ENCODE assay signal across 13 cellular contexts in the genomic region with DNA sequence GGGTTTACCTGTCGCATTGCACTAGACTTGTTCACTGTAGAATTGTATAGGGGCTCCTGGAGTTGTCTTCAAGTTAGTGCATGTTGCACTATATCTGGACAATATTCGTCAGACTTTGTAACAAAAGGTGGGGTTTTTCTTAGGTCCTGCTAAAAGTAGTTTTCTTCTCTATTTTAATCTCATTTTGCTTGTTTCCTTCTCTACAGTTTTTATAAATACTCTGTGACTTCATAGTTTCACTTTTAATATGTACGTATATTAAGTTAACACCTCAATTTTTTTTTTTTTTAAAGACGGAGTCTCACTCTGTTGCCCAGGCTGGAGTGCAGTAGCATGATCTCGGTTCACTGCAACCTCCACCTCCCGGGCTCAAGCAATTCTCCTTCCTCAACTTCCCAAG. TPM values are rescaled to one million over a fixed set of nuclear protein-coding genes. Genes with fewer than 3 reads are reported as not detected.
A peak's percentile ranks its signal among the peaks of the same experiment; 100 is the strongest.
DNase-seq lines count a peak whose midpoint lies in the region; ATAC-seq and TF ChIP-seq lines count a peak whose summit lies in the region.
"Had no signal": no experiment of that assay in that cellular context is flagged by ENCODE, and none has a peak within 500 bp of the region (broad histone marks: within the 10 kb centered on the region; RNA-seq: fewer than 3 reads in every experiment).

No MANE protein-coding gene starts in this region.

- peak in 1 of 5 donors; percentile 6 for DNase-seq in CD4-positive, alpha-beta memory T cell
- DNase-seq in T-helper 17 cell (no peak), Kasumi-1 (lab: John Stamatoyannopoulos, UW) (no peak), AG08396 (ENCODE audit: low spot score) (no peak), NCI-H226 (no peak), BE2C (no peak)
- DNase-seq: esophagus squamous epithelium, NCI-H82 had no signal

- H3K4me3 Mint-ChIP-seq in CD4-positive, alpha-beta memory T cell, result peak overlapping the region; percentile 32 to 82 (median 63)
- H3K4me3 Mint-ChIP-seq in T-helper 17 cell, result peak overlapping the region; percentile 39
- H3K4me3 Mint-ChIP-seq: activated naive CD8-positive, alpha-beta T cell; neural crest cell; WTC11 had no signal

- H3K4me1 Mint-ChIP-seq in CD4-positive, alpha-beta memory T cell, result peaks cover 2 to 10% (median 4%) of the 10 kb centered on the region in 4 donors
- peaks cover 4% of the 10 kb centered on the region for H3K4me1 Mint-ChIP-seq in T-helper 17 cell
- H3K4me1 Mint-ChIP-seq: neural crest cell, WTC11 had no signal

- no peak overlapping the region for H3K4me3 ChIP-seq in CD4-positive, alpha-beta memory T cell (ENCODE audit: low read length in 2 of 2)
- no peak overlapping the region for H3K4me3 ChIP-seq in BE2C (ENCODE audit: low read depth, low read length)

- H3K4me1 ChIP-seq in CD4-positive, alpha-beta memory T cell (ENCODE audit: insufficient read depth, low read length), result no peaks in the 10 kb centered on the region
- no peaks in the 10 kb centered on the region for H3K4me1 ChIP-seq in BE2C

- H3K27me3 ChIP-seq in CD4-positive, alpha-beta memory T cell (ENCODE audit: insufficient read depth, low read length), result no peaks in the 10 kb centered on the region
- peaks cover 25% of the 10 kb centered on the region for H3K27me3 ChIP-seq in BE2C
- H3K27me3 ChIP-seq: esophagus squamous epithelium had no signal

- POLR2A ChIA-PET in CD4-positive, alpha-beta memory T cell (lab: Charles Lee; ENCODE audit: partially characterized antibody), result no interaction called here

- CTCF ChIA-PET in CD4-positive, alpha-beta memory T cell (lab: Charles Lee; ENCODE audit: partially characterized antibody), result no interaction called here

- no peaks in the 10 kb centered on the region for H3K27me3 Mint-ChIP-seq in CD4-positive, alpha-beta memory T cell
- H3K27me3 Mint-ChIP-seq in T-helper 17 cell, result no peaks in the 10 kb centered on the region
- H3K27me3 Mint-ChIP-seq: activated naive CD8-positive, alpha-beta T cell had no signal

- no peaks in the 10 kb centered on the region for H3K9me3 ChIP-seq in CD4-positive, alpha-beta memory T cell (ENCODE audit: control insufficient read depth in 1 of 2, low read length in 2 of 2)
- H3K9me3 ChIP-seq in T-helper 17 cell (ENCODE audit: control insufficient read depth, low read length, poor library complexity, severe bottlenecking) (no peaks in the 10 kb centered on the region), BE2C (no peaks in the 10 kb centered on the region)
- H3K9me3 ChIP-seq: esophagus squamous epithelium had no signal

- H3K27ac ChIP-seq in CD4-positive, alpha-beta memory T cell (ENCODE audit: low read depth, low read length), result no peak overlapping the region
- H3K27ac ChIP-seq: esophagus squamous epithelium had no signal

- ATAC-seq in GM18499 (IDR thresholded peaks at IDR 0.05; ENCODE audit: insufficient read depth, unreplicated experiment) (peak; percentile 53), GM21723 (IDR thresholded peaks at IDR 0.05; ENCODE audit: unreplicated experiment) (peak; percentile 61), T-helper 17 cell (peak; percentile 33)
- ATAC-seq: WTC11 had no signal

- H3K36me3 Mint-ChIP-seq in CD4-positive, alpha-beta memory T cell, result no peaks in the 10 kb centered on the region
- H3K36me3 Mint-ChIP-seq in T-helper 17 cell (ENCODE audit: low read depth), result peaks cover 3% of the 10 kb centered on the region
- H3K36me3 Mint-ChIP-seq: activated naive CD8-positive, alpha-beta T cell; WTC11 had no signal

- H3K36me3 ChIP-seq in CD4-positive, alpha-beta memory T cell (ENCODE audit: insufficient read depth, low read length), result no peaks in the 10 kb centered on the region
- H3K36me3 ChIP-seq in BE2C, result no peaks in the 10 kb centered on the region
- H3K36me3 ChIP-seq: esophagus squamous epithelium had no signal

- intact Hi-C loops in CD4-positive, alpha-beta memory T cell (cut with micrococcal nuclease), result no loop called here

- H3K27ac Mint-ChIP-seq in CD4-positive, alpha-beta memory T cell, result peak overlapping the region in 4 of 7 donors; percentile 6 to 79 (median 37)
- H3K27ac Mint-ChIP-seq in T-helper 17 cell, result no peak overlapping the region
- H3K27ac Mint-ChIP-seq: activated naive CD8-positive, alpha-beta T cell; WTC11 had no signal

- TF ChIP-seq CTCF in BE2C (IDR thresholded peaks at IDR 0.05; ENCODE audit: low read depth, low read length), result no peak

- peaks cover 0 to 3% (median 0%) of the 10 kb centered on the region in 8 donors for H3K9me3 Mint-ChIP-seq in CD4-positive, alpha-beta memory T cell

RNA-seq across cellular contexts. Expression of gene MRPS6, which starts 26.5 kb away (rescaled TPM):
- 10 to 100 TPM; 76.9 to 80.1 TPM for total RNA-seq in CD4-positive, alpha-beta memory T cell
- 100 to 1,000 TPM; 135 to 160 TPM for polyA plus RNA-seq in CD4-positive, alpha-beta memory T cell
- 10 to 100 TPM; 21.0 to 26.5 TPM for total RNA-seq in T-helper 17 cell
- 16.1 TPM for polyA plus RNA-seq in BE2C (2012; ENCODE audit: insufficient read depth, insufficient read length, low read depth)

RNA-seq across cellular contexts. Expression of gene SLC5A3, which starts 26.5 kb away (rescaled TPM):
- total RNA-seq in CD4-positive, alpha-beta memory T cell, result 10 to 100 TPM; 32.8 to 33.4 TPM
- polyA plus RNA-seq in CD4-positive, alpha-beta memory T cell, result 1 to 10 TPM in 1 of 2 donors, under 1 TPM in 1; 0.68 to 1.4 TPM
- total RNA-seq in T-helper 17 cell, result 1 to 10 TPM; 5.5 to 7.7 TPM
- 1.6 TPM for polyA plus RNA-seq in BE2C (2012; ENCODE audit: insufficient read depth, insufficient read length, low read depth)
